ENCODE assay signal across 8 cellular contexts in the genomic region with DNA sequence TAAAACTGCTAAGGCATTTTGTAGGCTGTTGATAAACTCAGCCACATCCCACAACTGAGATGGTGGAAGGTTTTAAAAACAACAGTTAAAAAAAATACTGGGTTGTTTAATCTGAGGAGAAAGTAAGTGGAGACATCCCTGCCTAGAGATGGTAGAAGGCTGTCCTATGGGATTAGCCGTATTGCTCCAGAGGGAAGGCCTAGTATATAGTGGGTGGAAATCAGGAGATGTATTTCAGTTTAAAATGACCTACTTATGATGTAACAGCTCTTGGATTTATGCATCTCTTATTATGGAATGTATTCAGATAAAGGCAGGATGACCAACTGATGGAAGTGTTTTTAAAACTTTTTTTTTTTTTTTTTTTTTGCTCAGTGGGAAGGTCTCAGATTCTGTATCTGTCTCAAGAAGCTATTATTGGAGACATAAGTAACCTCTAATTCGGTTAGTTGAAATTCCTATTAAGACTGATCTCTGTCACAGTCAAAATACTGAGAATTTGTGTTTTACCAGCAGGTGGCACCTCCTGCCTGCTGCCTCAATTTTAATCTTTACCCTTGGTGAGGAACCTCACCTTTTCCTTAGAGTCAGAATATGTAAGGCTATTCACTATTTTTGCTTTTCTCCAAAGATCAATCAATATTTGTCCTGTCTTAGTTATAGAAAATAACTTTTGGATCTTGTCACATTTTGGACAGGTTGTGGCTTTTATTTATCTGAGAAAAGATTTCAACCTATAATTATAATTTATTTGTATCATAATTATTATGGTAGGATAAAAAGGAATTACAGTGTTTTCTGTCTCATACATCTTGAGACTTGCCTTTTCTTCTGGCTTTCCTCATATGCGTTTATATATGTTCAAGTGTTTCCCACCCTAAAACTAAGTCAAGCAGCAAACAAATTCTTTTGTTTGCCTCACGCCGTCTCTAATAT.
DNase-seq lines count a peak whose midpoint lies in the region; ATAC-seq and TF ChIP-seq lines count a peak whose summit lies in the region.

No MANE protein-coding gene starts in this region.

- no peak overlapping the region for H3K27ac Mint-ChIP-seq in activated CD4-positive, alpha-beta T cell treated with anti-CD3 and anti-CD28 coated beads, Interleukin-2, amount 10 ng/mL, durations not matched to agents 7 days and 5 days

- DNase-seq in A673 (ENCODE audit: low spot score) = peak; percentile 47
- peak; percentile 55 for DNase-seq in ELR (ENCODE audit: low read depth)
- peak; percentile 13 for DNase-seq in NCI-H146 (lab: John Stamatoyannopoulos, UW)
- peak; percentile 27 for DNase-seq in activated CD4-positive, alpha-beta T cell treated with anti-CD3 and anti-CD28 coated beads, Interleukin-2, amount 10 ng/mL, durations not matched to agents 7 days and 5 days
- peak; percentile 19 for DNase-seq in iPS DF 4.7 (ENCODE audit: extremely low read depth, low spot score)
- DNase-seq in suprapubic skin (ENCODE audit: low spot score in 2 of 2) = no peak
- no peak for DNase-seq in GDM1 (lab: John Stamatoyannopoulos, UW)

- no peaks in the 10 kb centered on the region for H3K27me3 Mint-ChIP-seq in activated CD4-positive, alpha-beta T cell treated with anti-CD3 and anti-CD28 coated beads, Interleukin-2, amount 10 ng/mL, durations not matched to agents 7 days and 5 days

- no peaks in the 10 kb centered on the region for H3K9me3 Mint-ChIP-seq in activated CD4-positive, alpha-beta T cell treated with anti-CD3 and anti-CD28 coated beads, Interleukin-2, amount 10 ng/mL, durations not matched to agents 7 days and 5 days

- H3K4me3 ChIP-seq in A673 (ENCODE audit: low read depth, low read length, poor library complexity, severe bottlenecking) = no peak overlapping the region
- H3K4me3 ChIP-seq in suprapubic skin = no peak overlapping the region

- no peaks in the 10 kb centered on the region for H3K36me3 ChIP-seq in A673 (ENCODE audit: insufficient read depth, low read length, poor library complexity, severe bottlenecking)
- peaks cover 52% of the 10 kb centered on the region for H3K36me3 ChIP-seq in suprapubic skin

- BruUV-seq in A673 (replicated peaks; lab: Mats Ljungman, UMichigan) = no TSS peak

- H3K4me1 Mint-ChIP-seq in activated CD4-positive, alpha-beta T cell treated with anti-CD3 and anti-CD28 coated beads, Interleukin-2, amount 10 ng/mL, durations not matched to agents 7 days and 5 days = peaks cover 11% of the 10 kb centered on the region

- TF ChIP-seq CTCF in A673 (conservative IDR thresholded peaks at IDR 0.05; ENCODE audit: low read depth, low read length) (peak; percentile 62), suprapubic skin (IDR thresholded peaks at IDR 0.05) (peak; percentile 31 to 49)

- TF ChIP-seq POLR2A in suprapubic skin (IDR thresholded peaks at IDR 0.05) = no peak

- H3K4me3 Mint-ChIP-seq in activated CD4-positive, alpha-beta T cell treated with anti-CD3 and anti-CD28 coated beads, Interleukin-2, amount 10 ng/mL, durations not matched to agents 7 days and 5 days = no peak overlapping the region

- ATAC-seq in HG02938 (IDR thresholded peaks at IDR 0.05; ENCODE audit: unreplicated experiment) = no peak

- TF ChIP-seq EP300 in suprapubic skin (IDR thresholded peaks at IDR 0.05) = no peak

- WGBS in suprapubic skin = 74% methylated on average over 5 of the region's 5 CpGs

- intact Hi-C loops in A673 (cut with micrococcal nuclease; ENCODE audit: unreplicated experiment) = loop anchor here (2.0 to 10.0 kb wide), 3 partner anchors 302 to 430 kb away; no protein-coding TSS in a partner anchor

- H3K27me3 ChIP-seq in A673 (replicated peaks; ENCODE audit: insufficient read depth, low read depth, low read length, poor library complexity) = no peaks in the 10 kb centered on the region
- no peaks in the 10 kb centered on the region for H3K27me3 ChIP-seq in suprapubic skin

- H3K9me3 ChIP-seq in A673 (ENCODE audit: low read depth, low read length, poor library complexity, severe bottlenecking) = no peaks in the 10 kb centered on the region
- no peaks in the 10 kb centered on the region for H3K9me3 ChIP-seq in suprapubic skin

- peaks cover 21% of the 10 kb centered on the region for H3K36me3 Mint-ChIP-seq in activated CD4-positive, alpha-beta T cell treated with anti-CD3 and anti-CD28 coated beads, Interleukin-2, amount 10 ng/mL, durations not matched to agents 7 days and 5 days (ENCODE audit: low read depth)

- no peaks in the 10 kb centered on the region for H3K4me1 ChIP-seq in A673 (ENCODE audit: insufficient read depth, low read length, poor library complexity, severe bottlenecking)
- H3K4me1 ChIP-seq in suprapubic skin = no peaks in the 10 kb centered on the region

- no peak overlapping the region for H3K27ac ChIP-seq in A673 (ENCODE audit: low read depth, low read length, poor library complexity, severe bottlenecking)
- H3K27ac ChIP-seq in suprapubic skin = no peak overlapping the region

- POLR2A ChIA-PET in A673 (lab: Charles Lee; ENCODE audit: low non-redundant PET) = interaction anchor here (0.5 kb wide), 1 partner anchor 9 kb away, joined by 4 read pairs; no protein-coding TSS in a partner anchor
- POLR2A ChIA-PET in activated CD4-positive, alpha-beta T cell treated with anti-CD3 and anti-CD28 coated beads, Interleukin-2, amount 10 ng/mL, durations not matched to agents 7 days and 5 days (lab: Charles Lee) = no interaction called here

- CTCF ChIA-PET in A673 (lab: Charles Lee) = interaction anchor here (0.6 to 0.7 kb wide), 2 partner anchors 44 to 302 kb away, joined by 3 to 8 read pairs; no protein-coding TSS in a partner anchor
- CTCF ChIA-PET in activated CD4-positive, alpha-beta T cell treated with anti-CD3 and anti-CD28 coated beads, Interleukin-2, amount 10 ng/mL, durations not matched to agents 7 days and 5 days (lab: Charles Lee) = interaction anchor here (0.7 to 1.3 kb wide), 3 partner anchors 89 to 413 kb away, joined by 3 to 6 read pairs (median 6); no protein-coding TSS in a partner anchor

Comparison
In these comparisons a context has a peak if more than half of its experiments do, and no peak if none do; other contexts are left out.
1. DNase-seq: peak in A673 (single experiment), ELR (single experiment), NCI-H146 (single experiment), activated CD4-positive, alpha-beta T cell treated with anti-CD3 and anti-CD28 coated beads, Interleukin-2, amount 10 ng/mL, durations not matched to agents 7 days and 5 days (single experiment) and iPS DF 4.7 (single experiment); none in suprapubic skin (0 of 2) and GDM1 (single experiment).